In genomic region chr2:43268066-43268971, GRCh38 we compare ENCODE assay signal across 8 cellular contexts. TPM values are rescaled to one million over a fixed set of nuclear protein-coding genes. Genes with fewer than 3 reads are reported as not detected.
DNase-seq lines count a peak whose midpoint lies in the region; ATAC-seq, FAIRE-seq and TF ChIP-seq lines count a peak whose summit lies in the region.
"Had no signal": no experiment of that assay in that cellular context is flagged by ENCODE, and none has a peak within 500 bp of the region (broad histone marks: within the 10 kb centered on the region; RNA-seq: fewer than 3 reads in every experiment).

No MANE protein-coding gene starts in this region.

- no peak for DNase-seq in WTC11 (ENCODE audit: low spot score)
- peak; percentile 33 to 57 for DNase-seq in tibial artery
- DNase-seq in natural killer cell treated with Interleukin-12 subunit alpha and Interleukin-12 subunit beta and Interleukin-15 and Interleukin-18, amount 100 ng/mL, for 72 hours (ENCODE audit: low spot score), result no peak
- DNase-seq in iPS-NIHi11 (ENCODE audit: low spot score), result no peak
- DNase-seq in kidney, result no peak

- H3K9me3 ChIP-seq in esophagus (ENCODE audit: control insufficient read depth in 2 of 2, insufficient read depth in 1 of 2, low read depth in 1 of 2, low read length in 1 of 2) (no peaks in the 10 kb centered on the region), muscle layer of colon (ENCODE audit: low read length) (no peaks in the 10 kb centered on the region), tibial artery (no peaks in the 10 kb centered on the region), kidney (ENCODE audit: control insufficient read depth in 1 of 2, low read length in 2 of 2) (no peaks in the 10 kb centered on the region)
- H3K9me3 ChIP-seq: pancreas had no signal

- H3K9me3 Mint-ChIP-seq in WTC11, result no peaks in the 10 kb centered on the region
- no peaks in the 10 kb centered on the region for H3K9me3 Mint-ChIP-seq in natural killer cell treated with Interleukin-12 subunit alpha and Interleukin-12 subunit beta and Interleukin-15 and Interleukin-18, amount 100 ng/mL, for 72 hours

- intact Hi-C loops in tibial artery (cut with DNase I; ENCODE audit: low total_unique reads), result no loop called here
- intact Hi-C loops in kidney (cut with DNase I), result no loop called here

- H3K27me3 ChIP-seq in esophagus (ENCODE audit: control insufficient read depth in 1 of 2, insufficient read depth in 2 of 2, low read length in 2 of 2) (no peaks in the 10 kb centered on the region), muscle layer of colon (ENCODE audit: control insufficient read depth in 1 of 2, insufficient read depth in 2 of 2, low read length in 2 of 2) (no peaks in the 10 kb centered on the region), tibial artery (no peaks in the 10 kb centered on the region)
- H3K27me3 ChIP-seq: pancreas had no signal

- FAIRE-seq in kidney (lab: Jason Lieb, UNC), result no peak
- FAIRE-seq: pancreas had no signal

- POLR2A ChIA-PET in WTC11 (lab: Charles Lee), result no interaction called here

- CTCF ChIA-PET in WTC11 (lab: Charles Lee), result interaction anchor here (1.0 kb wide), 1 partner anchor 309 kb away, joined by 3 read pairs; no protein-coding TSS in a partner anchor

- peak overlapping the region; percentile 34 to 87 for H3K27ac ChIP-seq in esophagus (ENCODE audit: low read depth in 2 of 2, low read length in 1 of 2)
- H3K27ac ChIP-seq in muscle layer of colon (ENCODE audit: low read depth, low read length), result peak overlapping the region; percentile 71
- peak overlapping the region; percentile 86 to 90 for H3K27ac ChIP-seq in tibial artery
- H3K27ac ChIP-seq in kidney (ENCODE audit: low read depth in 2 of 2, low read length in 2 of 2), result peak overlapping the region in 1 of 2 donors; percentile 38

- ATAC-seq in WTC11, result no peak
- ATAC-seq in natural killer cell treated with Interleukin-12 subunit alpha and Interleukin-12 subunit beta and Interleukin-15 and Interleukin-18, amount 100 ng/mL, for 72 hours, result no peak

- H3K27ac Mint-ChIP-seq in WTC11, result 0 out of 2 replicates have a peak overlapping the region, but pooled peaks have one; percentile 10
- H3K27ac Mint-ChIP-seq in natural killer cell treated with Interleukin-12 subunit alpha and Interleukin-12 subunit beta and Interleukin-15 and Interleukin-18, amount 100 ng/mL, for 72 hours, result no peak overlapping the region

- WGBS in esophagus, 2 donors, result 73 to 80% methylated on average over 10 of the region's 10 CpGs

- H3K36me3 Mint-ChIP-seq in WTC11, result no peaks in the 10 kb centered on the region
- no peaks in the 10 kb centered on the region for H3K36me3 Mint-ChIP-seq in natural killer cell treated with Interleukin-12 subunit alpha and Interleukin-12 subunit beta and Interleukin-15 and Interleukin-18, amount 100 ng/mL, for 72 hours

- TF ChIP-seq CTCF in WTC11 (IDR thresholded peaks at IDR 0.05) (no peak), tibial artery (IDR thresholded peaks at IDR 0.05) (no peak), kidney (IDR thresholded peaks at IDR 0.05; ENCODE audit: borderline replicate concordance, extremely low read depth, insufficient read depth) (no peak)

- H3K4me3 Mint-ChIP-seq in WTC11, result no peak overlapping the region
- H3K4me3 Mint-ChIP-seq in natural killer cell treated with Interleukin-12 subunit alpha and Interleukin-12 subunit beta and Interleukin-15 and Interleukin-18, amount 100 ng/mL, for 72 hours, result no peak overlapping the region

- H3K36me3 ChIP-seq in esophagus (ENCODE audit: control insufficient read depth in 2 of 2, insufficient read depth in 2 of 2, low read length in 1 of 2), result no peaks in the 10 kb centered on the region
- no peaks in the 10 kb centered on the region for H3K36me3 ChIP-seq in muscle layer of colon (ENCODE audit: insufficient read depth, low read length)
- no peaks in the 10 kb centered on the region for H3K36me3 ChIP-seq in tibial artery
- no peaks in the 10 kb centered on the region for H3K36me3 ChIP-seq in kidney (ENCODE audit: control insufficient read depth in 1 of 2, insufficient read depth in 2 of 2, low read length in 2 of 2)
- H3K36me3 ChIP-seq: pancreas had no signal

- H3K9ac ChIP-seq in muscle layer of colon (ENCODE audit: low read length) (peak overlapping the region; percentile 5), kidney (ENCODE audit: low read length in 2 of 2) (no peak overlapping the region)

- peaks cover 28% of the 10 kb centered on the region for H3K4me1 Mint-ChIP-seq in WTC11
- H3K4me1 Mint-ChIP-seq in natural killer cell treated with Interleukin-12 subunit alpha and Interleukin-12 subunit beta and Interleukin-15 and Interleukin-18, amount 100 ng/mL, for 72 hours (ENCODE audit: low read depth in 2 of 2), result peaks cover 0 to 5% of the 10 kb centered on the region in 2 donors

- H3K4me1 ChIP-seq in esophagus (ENCODE audit: control insufficient read depth in 2 of 2, insufficient read depth in 2 of 2, low read length in 1 of 2) (peaks cover 0 to 4% of the 10 kb centered on the region in 2 donors), muscle layer of colon (ENCODE audit: insufficient read depth, low read length) (peaks cover 73% of the 10 kb centered on the region), tibial artery (peaks cover 0 to 81% (median 63%) of the 10 kb centered on the region in 4 donors), kidney (ENCODE audit: control insufficient read depth in 1 of 2, insufficient read depth in 1 of 2, low read depth in 1 of 2, low read length in 2 of 2) (peaks cover 0 to 8% of the 10 kb centered on the region in 2 donors)
- H3K4me1 ChIP-seq: pancreas had no signal

- H3K4me3 ChIP-seq in esophagus (ENCODE audit: low read depth in 1 of 2, low read length in 2 of 2) (no peak overlapping the region), muscle layer of colon (ENCODE audit: low read depth in 1 of 2, low read length in 2 of 2) (peak overlapping the region in 1 of 2 donors; percentile 36), tibial artery (peak overlapping the region in 1 of 2 donors; percentile 17), kidney (ENCODE audit: low read length in 2 of 2) (no peak overlapping the region)
- H3K4me3 ChIP-seq: pancreas had no signal

- no peaks in the 10 kb centered on the region for H3K27me3 Mint-ChIP-seq in WTC11 (ENCODE audit: low read depth)
- H3K27me3 Mint-ChIP-seq in natural killer cell treated with Interleukin-12 subunit alpha and Interleukin-12 subunit beta and Interleukin-15 and Interleukin-18, amount 100 ng/mL, for 72 hours, result no peaks in the 10 kb centered on the region

TF ChIP-seq in WTC11, 78 proteins besides CTCF, POLR2A, EP300 and RAD21:
- TF ChIP-seq ATF2 (CRISPR knock-in tag; IDR thresholded peaks at IDR 0.05; ENCODE audit: borderline replicate concordance, low read depth), result no peak
- no peak for TF ChIP-seq JUN (CRISPR knock-in tag; IDR thresholded peaks at IDR 0.05)
- TF ChIP-seq ZNF281 (CRISPR knock-in tag; IDR thresholded peaks at IDR 0.05), result no peak

RNA-seq across cellular contexts. Expression of gene ZFP36L2, which starts 41.9 kb away (rescaled TPM):
- total RNA-seq in WTC11 (2021) (50.4 to 63.4 TPM (median 61.6 TPM) in 3 replicates), kidney (247 TPM)
- polyA plus RNA-seq in esophagus (10 to 100 TPM; 48.1 to 64.2 TPM), kidney (ENCODE audit: insufficient read depth, low read depth, low replicate concordance) (35.4 TPM)
- total RNA-seq in natural killer cell treated with Interleukin-12 subunit alpha and Interleukin-12 subunit beta and Interleukin-15 and Interleukin-18, amount 100 ng/mL, for 72 hours, result 10 to 100 TPM; 22.3 to 24.7 TPM

Comparison
In these comparisons a context has a peak if more than half of its experiments do, and no peak if none do; other contexts are left out.
1. DNase-seq: peak in tibial artery (2 of 2); none in WTC11 (single experiment), natural killer cell treated with Interleukin-12 subunit alpha and Interleukin-12 subunit beta and Interleukin-15 and Interleukin-18, amount 100 ng/mL, for 72 hours (single experiment), iPS-NIHi11 (single experiment) and kidney (single experiment).